8 cellular contexts compared by ENCODE assay signal in the genomic region with DNA sequence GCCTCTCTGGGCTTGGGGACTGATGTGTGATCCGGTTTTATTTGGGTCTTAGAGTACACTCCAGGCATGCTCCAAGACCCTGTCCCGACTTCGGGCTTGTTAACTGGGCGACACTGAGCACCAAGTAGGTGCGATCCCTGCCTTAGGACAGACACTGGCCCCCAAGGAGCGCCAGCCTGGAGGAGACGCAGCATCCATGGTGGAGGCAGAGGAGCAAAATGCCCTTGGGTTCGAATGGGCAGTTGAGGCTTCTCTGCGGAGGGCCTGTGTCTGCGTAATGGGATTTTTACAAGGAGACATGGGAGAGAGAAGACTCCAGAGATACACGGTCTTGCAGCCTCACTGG. TPM values are rescaled to one million over a fixed set of nuclear protein-coding genes. Genes with fewer than 3 reads are reported as not detected.
DNase-seq lines count a peak whose midpoint lies in the region; ATAC-seq and TF ChIP-seq lines count a peak whose summit lies in the region.

No MANE protein-coding gene starts in this region.

- intact Hi-C loops in IMR-90 (cut with micrococcal nuclease) (loop anchor here (2.0 to 5.0 kb wide), 3 partner anchors 17 to 238 kb away; no protein-coding TSS in a partner anchor), prostate gland (cut with DNase I) (loop anchor here (10.0 kb wide), 1 partner anchor 335 kb away; a partner anchor contains a TSS)

- peak overlapping the region; percentile 68 for H3K18ac ChIP-seq in IMR-90 (ENCODE audit: low read depth, low read length)

- H2AK5ac ChIP-seq in IMR-90 (ENCODE audit: low read depth, low read length), result peak overlapping the region; percentile 93

- H3K27me3 ChIP-seq in IMR-90 (ENCODE audit: control insufficient read depth, insufficient read depth, low read length) (peaks cover 6% of the 10 kb centered on the region), muscle layer of duodenum (ENCODE audit: low read depth, low read length) (no peaks in the 10 kb centered on the region), prostate gland (replicated peaks; ENCODE audit: insufficient read depth) (no peaks in the 10 kb centered on the region)

- peak overlapping the region; percentile 37 for H2BK5ac ChIP-seq in IMR-90 (ENCODE audit: low read depth, low read length, poor library complexity, severe bottlenecking)

- peak overlapping the region; percentile 90 for H2AK9ac ChIP-seq in IMR-90 (replicated peaks; ENCODE audit: low read depth, low read length, poor library complexity)

- peaks cover 9% of the 10 kb centered on the region for H3K36me3 ChIP-seq in IMR-90 (ENCODE audit: control insufficient read depth, insufficient read depth, low read length)
- peaks cover 7 to 13% of the 10 kb centered on the region in 2 donors for H3K36me3 ChIP-seq in muscle layer of duodenum (ENCODE audit: control insufficient read depth in 1 of 2, insufficient read depth in 2 of 2, low read length in 2 of 2)
- H3K36me3 ChIP-seq in prostate gland, result no peaks in the 10 kb centered on the region

- H4K8ac ChIP-seq in IMR-90 (ENCODE audit: low read depth in 2 of 2, low read length in 2 of 2), result peak overlapping the region; percentile 93 to 95

- peak overlapping the region; percentile 79 for H2BK20ac ChIP-seq in IMR-90 (ENCODE audit: low read depth, low read length)

- H4K91ac ChIP-seq in IMR-90 (ENCODE audit: insufficient read depth, low read depth, low read length), result peak overlapping the region; percentile 65

- no TSS peak for BruUV-seq in IMR-90 (replicated peaks; lab: Mats Ljungman, UMichigan)

- H4K20me1 ChIP-seq in IMR-90 (ENCODE audit: insufficient read depth, low read length), result peaks cover 29% of the 10 kb centered on the region

- peak overlapping the region; percentile 97; the same call in 2 of the 3 replicates for H2BK15ac ChIP-seq in IMR-90 (ENCODE audit: low read depth, low read length)

- TF ChIP-seq POLR2A in IMR-90 (IDR thresholded peaks at IDR 0.05; ENCODE audit: low read depth, low read length) (no peak), prostate gland (IDR thresholded peaks at IDR 0.05) (no peak)

- peaks cover 14% of the 10 kb centered on the region; the same call in 1 of the 2 replicates for H3K9me1 ChIP-seq in IMR-90 (ENCODE audit: insufficient read depth, low read length)

- no peak for TF ChIP-seq CTCF in 22Rv1 (IDR thresholded peaks at IDR 0.05)
- TF ChIP-seq CTCF in IMR-90 (conservative IDR thresholded peaks at IDR 0.05; ENCODE audit: low read depth, low read length), result no peak
- no peak for TF ChIP-seq CTCF in prostate gland (IDR thresholded peaks at IDR 0.05)

- no peak overlapping the region for H3K9ac ChIP-seq in IMR-90 (ENCODE audit: low read depth, low read length)

- peak overlapping the region; percentile 35 for H2BK120ac ChIP-seq in IMR-90 (ENCODE audit: low read depth, low read length)

- peak overlapping the region; percentile 76 for H3K4me2 ChIP-seq in IMR-90 (ENCODE audit: low read depth, low read length)

- H3K79me1 ChIP-seq in IMR-90 (ENCODE audit: low read depth in 1 of 2, low read length in 2 of 2), result peaks cover 25 to 45% of the 10 kb centered on the region in 2 experiments; a peak in 3 of 4 replicates

- dilution Hi-C loops in IMR-90 (cut with HindIII; ENCODE audit: low sequenced_read_pairs, unreplicated experiment), result no loop called here

- peaks cover 13% of the 10 kb centered on the region for H3K4me1 ChIP-seq in IMR-90 (ENCODE audit: control insufficient read depth, insufficient read depth, low read length)
- peaks cover 22 to 34% of the 10 kb centered on the region in 2 donors for H3K4me1 ChIP-seq in muscle layer of duodenum (ENCODE audit: control insufficient read depth in 1 of 2, insufficient read depth in 2 of 2, low read length in 2 of 2)
- H3K4me1 ChIP-seq in prostate gland (replicated peaks), result peaks cover 12% of the 10 kb centered on the region

- ATAC-seq in IMR-90 (ENCODE audit: low read depth), result no peak
- ATAC-seq in HG02571 (IDR thresholded peaks at IDR 0.05; ENCODE audit: unreplicated experiment), result no peak
- ATAC-seq in HG02970 (IDR thresholded peaks at IDR 0.05; ENCODE audit: low FRiP score, unreplicated experiment), result no peak

- DNase-seq in IMR-90 (no peak), caudate nucleus (lab: John Stamatoyannopoulos, UW) (peak in 1 of 61 donors; percentile 7), GOT3 (lab: John Stamatoyannopoulos, UW) (no peak), prostate gland (ENCODE audit: low spot score) (no peak)

- peak overlapping the region; percentile 97 for H4K5ac ChIP-seq in IMR-90 (ENCODE audit: low read depth, low read length)

- TF ChIP-seq RAD21 in IMR-90 (IDR thresholded peaks at IDR 0.05; ENCODE audit: low read length), result no peak

- peak overlapping the region; percentile 14; the same call in 1 of the 2 replicates for H3K23ac ChIP-seq in IMR-90 (ENCODE audit: low read depth, low read length)

- POLR2A ChIA-PET in IMR-90 (lab: Charles Lee; ENCODE audit: unreplicated experiment), result no interaction called here

- H3K14ac ChIP-seq in IMR-90 (replicated peaks; ENCODE audit: low read depth, low read length), result peak overlapping the region; percentile 74

- H3K9me3 ChIP-seq in IMR-90 (ENCODE audit: control insufficient read depth, insufficient read depth, low read length) (no peaks in the 10 kb centered on the region), muscle layer of duodenum (ENCODE audit: control insufficient read depth in 1 of 2, low read length in 2 of 2) (no peaks in the 10 kb centered on the region), prostate gland (no peaks in the 10 kb centered on the region)

- H3K27ac ChIP-seq in 22Rv1 (peak overlapping the region; percentile 85; the same call in 1 of the 2 replicates), IMR-90 (ENCODE audit: insufficient read depth, low read length) (peak overlapping the region; percentile 47; the same call in 1 of the 2 replicates), caudate nucleus (ENCODE audit: low read depth, low read length) (peak overlapping the region; percentile 63), muscle layer of duodenum (ENCODE audit: low read length) (no peak overlapping the region), prostate gland (peak overlapping the region in 1 of 2 donors; percentile 97)

- H3K4me3 ChIP-seq in IMR-90 (ENCODE audit: insufficient read depth, low read depth, low read length), result peak overlapping the region; percentile 32
- peak overlapping the region; percentile 75 to 78 for H3K4me3 ChIP-seq in muscle layer of duodenum (ENCODE audit: low read depth in 1 of 2, low read length in 2 of 2)
- no peak overlapping the region for H3K4me3 ChIP-seq in prostate gland

- no peak overlapping the region for H3K56ac ChIP-seq in IMR-90 (ENCODE audit: extremely low read depth, insufficient read depth, low read length)

- in situ Hi-C loops in IMR-90 (cut with MboI; ENCODE audit: low sequenced_read_pairs), result no loop called here

- CTCF ChIA-PET in IMR-90 (lab: Yijun Ruan, JAX), result no interaction called here

- H2AFZ ChIP-seq in IMR-90 (replicated peaks; ENCODE audit: low read length, poor library complexity), result peak overlapping the region; percentile 86

- H3K4ac ChIP-seq in IMR-90 (ENCODE audit: low read depth, low read length), result peak overlapping the region; percentile 78

- 85% methylated on average over 4 of the region's 11 CpGs; no CpG with 5 or more reads in 1 of the 2 experiments for WGBS in IMR-90 (ENCODE audit: extremely low coverage in 2 of 2, insufficient read length in 1 of 2), 2 experiments
- 89% methylated on average over 11 of the region's 11 CpGs for WGBS in prostate gland

TF ChIP-seq in IMR-90, 13 proteins besides CTCF, POLR2A, EP300 and RAD21 (continues in another document):
- TF ChIP-seq MXI1 (IDR thresholded peaks at IDR 0.05; ENCODE audit: borderline replicate concordance, low read depth, low read length), result no peak
- TF ChIP-seq RFX5 (IDR thresholded peaks at IDR 0.05; ENCODE audit: low read depth, low read length), result no peak
- TF ChIP-seq BHLHE40 (IDR thresholded peaks at IDR 0.05; ENCODE audit: low read depth, low read length), result no peak
- no peak for TF ChIP-seq CEBPB (IDR thresholded peaks at IDR 0.05; ENCODE audit: low read depth, low read length)
- no peak for TF ChIP-seq SMC3 (IDR thresholded peaks at IDR 0.05; ENCODE audit: low read depth, low read length)
- no peak for TF ChIP-seq MAFK (IDR thresholded peaks at IDR 0.05; ENCODE audit: low read depth, low read length)
- TF ChIP-seq NFE2L2 (IDR thresholded peaks at IDR 0.05; ENCODE audit: low read depth, low read length), result no peak
- TF ChIP-seq, protein P1, sequence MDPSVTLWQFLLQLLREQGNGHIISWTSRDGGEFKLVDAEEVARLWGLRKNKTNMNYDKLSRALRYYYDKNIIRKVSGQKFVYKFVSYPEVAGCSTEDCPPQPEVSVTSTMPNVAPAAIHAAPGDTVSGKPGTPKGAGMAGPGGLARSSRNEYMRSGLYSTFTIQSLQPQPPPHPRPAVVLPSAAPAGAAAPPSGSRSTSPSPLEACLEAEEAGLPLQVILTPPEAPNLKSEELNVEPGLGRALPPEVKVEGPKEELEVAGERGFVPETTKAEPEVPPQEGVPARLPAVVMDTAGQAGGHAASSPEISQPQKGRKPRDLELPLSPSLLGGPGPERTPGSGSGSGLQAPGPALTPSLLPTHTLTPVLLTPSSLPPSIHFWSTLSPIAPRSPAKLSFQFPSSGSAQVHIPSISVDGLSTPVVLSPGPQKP (IDR thresholded peaks at IDR 0.05; ENCODE audit: borderline replicate concordance, low read depth, low read length), result no peak
- TF ChIP-seq, protein P2, sequence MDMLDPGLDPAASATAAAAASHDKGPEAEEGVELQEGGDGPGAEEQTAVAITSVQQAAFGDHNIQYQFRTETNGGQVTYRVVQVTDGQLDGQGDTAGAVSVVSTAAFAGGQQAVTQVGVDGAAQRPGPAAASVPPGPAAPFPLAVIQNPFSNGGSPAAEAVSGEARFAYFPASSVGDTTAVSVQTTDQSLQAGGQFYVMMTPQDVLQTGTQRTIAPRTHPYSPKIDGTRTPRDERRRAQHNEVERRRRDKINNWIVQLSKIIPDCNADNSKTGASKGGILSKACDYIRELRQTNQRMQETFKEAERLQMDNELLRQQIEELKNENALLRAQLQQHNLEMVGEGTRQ (IDR thresholded peaks at IDR 0.05; ENCODE audit: low read depth, low read length), result no peak

RNA-seq across cellular contexts. Expression of a gene that starts 0.6 kb away (rescaled TPM):
- total RNA-seq in IMR-90 (2012; rRNA removed) (24.4 and 26.5 TPM in 2 replicates), prostate gland (10 to 100 TPM; 64.2 to 80.2 TPM)
- 37.8 and 43.6 TPM in 2 replicates for polyA plus RNA-seq in IMR-90 (2012; rRNA removed)
- 30.9 and 55.6 TPM in 2 replicates for polyA plus RNA-seq in IMR-90 (2012; cell fraction: cytosol; rRNA removed)
- polyA plus RNA-seq in IMR-90 (2012; cell fraction: nucleus; rRNA removed; ENCODE audit: low replicate concordance), result 98.1 and 109 TPM in 2 replicates

RNA-seq across cellular contexts. Expression of a gene that starts 14.3 kb away (rescaled TPM):
- total RNA-seq in IMR-90 (2012; rRNA removed), result not detected in 2 replicates
- polyA plus RNA-seq in IMR-90 (2012; rRNA removed), result not detected in 2 replicates
- polyA plus RNA-seq in IMR-90 (2012; cell fraction: cytosol; rRNA removed), result not detected in 2 replicates
- polyA plus RNA-seq in IMR-90 (2012; cell fraction: nucleus; rRNA removed; ENCODE audit: low replicate concordance), result not detected in 2 replicates
- total RNA-seq in prostate gland, result not detected

RNA-seq across cellular contexts. Expression of a gene that starts 42.8 kb away (rescaled TPM):
- 0.18 and 0.28 TPM in 2 replicates for total RNA-seq in IMR-90 (2012; rRNA removed)
- 0.51 and 0.52 TPM in 2 replicates for polyA plus RNA-seq in IMR-90 (2012; rRNA removed)
- polyA plus RNA-seq in IMR-90 (2012; cell fraction: cytosol; rRNA removed), result 0.22 and 0.62 TPM in 2 replicates
- polyA plus RNA-seq in IMR-90 (2012; cell fraction: nucleus; rRNA removed; ENCODE audit: low replicate concordance), result 0.39 and 0.49 TPM in 2 replicates
- 1 to 10 TPM; 2.5 to 3.1 TPM for total RNA-seq in prostate gland

Comparison
In these comparisons a context has a peak if more than half of its experiments do, and no peak if none do; other contexts are left out.
1. H3K4me3 ChIP-seq: peak in IMR-90 (single experiment) and muscle layer of duodenum (2 of 2); none in prostate gland (0 of 2).